ENCODE assay signal across 9 cellular contexts in the genomic region with DNA sequence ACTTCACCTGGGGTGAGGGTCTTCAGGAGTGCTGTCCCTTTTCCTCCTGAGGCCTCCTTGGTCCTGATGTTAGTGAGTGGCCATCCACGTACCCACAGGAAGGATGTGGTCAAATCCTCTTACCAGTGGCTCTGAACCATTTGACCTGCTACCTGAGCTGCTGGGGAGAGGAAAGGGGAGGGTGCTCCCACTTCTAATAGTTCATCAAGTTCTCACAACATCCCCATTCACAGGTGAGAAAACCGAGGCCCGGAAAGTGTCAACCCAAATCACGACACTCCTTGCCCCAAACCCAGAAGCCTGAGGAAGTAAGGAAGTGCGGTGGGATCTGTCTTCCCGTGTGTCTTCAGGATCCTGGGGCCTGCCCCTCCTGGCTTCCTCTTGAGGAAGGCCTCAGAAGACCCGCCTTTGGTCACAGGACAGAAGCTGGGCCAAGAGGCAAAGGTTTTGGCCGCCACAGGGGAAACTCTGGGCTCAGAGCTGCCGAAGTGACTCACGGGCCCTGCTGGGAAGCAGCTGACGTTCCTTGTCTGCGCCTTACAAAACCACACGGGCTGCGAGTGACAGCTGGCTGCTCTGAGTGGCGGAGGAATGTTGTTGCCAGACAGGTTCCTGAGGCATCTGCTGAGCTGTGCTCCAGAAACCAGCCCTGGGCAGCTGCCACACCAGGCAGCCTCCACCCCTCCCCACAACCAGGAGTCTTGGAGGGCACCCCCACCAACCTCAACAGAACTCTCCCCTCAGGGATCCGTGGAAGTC. TPM values are rescaled to one million over a fixed set of nuclear protein-coding genes. Genes with fewer than 3 reads are reported as not detected.
A peak's percentile ranks its signal among the peaks of the same experiment; 100 is the strongest.
DNase-seq lines count a peak whose midpoint lies in the region; ATAC-seq lines count a peak whose summit lies in the region.
"Had no signal": no experiment of that assay in that cellular context is flagged by ENCODE, and none has a peak within 500 bp of the region (broad histone marks: within the 10 kb centered on the region; RNA-seq: fewer than 3 reads in every experiment).

No MANE protein-coding gene starts in this region.

- intact Hi-C loops in left cardiac atrium (cut with DNase I) = no loop called here

- ATAC-seq in HG02642 (IDR thresholded peaks at IDR 0.05; ENCODE audit: poor library complexity, unreplicated experiment) (peak; percentile 57), left cardiac atrium (peak; percentile 97), GM18868 (IDR thresholded peaks at IDR 0.05; ENCODE audit: unreplicated experiment) (no peak), HG02840 (IDR thresholded peaks at IDR 0.05; ENCODE audit: low FRiP score, unreplicated experiment) (no peak)

- DNase-seq in DMS53 treated with DMSO at 0.1 percent for 48 hours (lab: John Stamatoyannopoulos, UW; ENCODE audit: unreplicated experiment) = peak; percentile 88
- DNase-seq in NOMO-1 treated with dmso at 0.1 percent for 144 hours (lab: John Stamatoyannopoulos, UW; ENCODE audit: unreplicated experiment) = peak; percentile 10
- DNase-seq in amniotic epithelial cell (ENCODE audit: low read depth) = peak; percentile 88
- peak; percentile 94 for DNase-seq in left cardiac atrium
- peak; percentile 48 for DNase-seq in pulmonary artery endothelial cell (ENCODE audit: low read depth, low spot score)

RNA-seq across cellular contexts. Expression of gene KIFC3, which starts 13.9 kb away (rescaled TPM):
- total RNA-seq in left cardiac atrium = 10 to 100 TPM; 37.1 to 55.4 TPM
- 53.3 and 65.0 TPM in 2 replicates for total RNA-seq in pulmonary artery endothelial cell
- total RNA-seq: T-helper 1 cell treated with Interleukin-12 subunit alpha and Interleukin-12 subunit beta and Interleukin-4 antibody, amounts not matched to agents 30 ng/mL and 1 ng/mL, for 36 hours had no signal

Comparison
In these comparisons a context has a peak if more than half of its experiments do, and no peak if none do; other contexts are left out.
1. DNase-seq: peak in every context shown above with its lines; median percentile 94 in left cardiac atrium; 88 in DMS53 treated with DMSO at 0.1 percent for 48 hours; 88 in amniotic epithelial cell; 48 in pulmonary artery endothelial cell; 10 in NOMO-1 treated with dmso at 0.1 percent for 144 hours.
2. ATAC-seq: peak in HG02642 (single experiment) and left cardiac atrium (2 of 2); none in GM18868 (single experiment) and HG02840 (single experiment).